8 cellular contexts compared by ENCODE assay signal in the genomic region with DNA sequence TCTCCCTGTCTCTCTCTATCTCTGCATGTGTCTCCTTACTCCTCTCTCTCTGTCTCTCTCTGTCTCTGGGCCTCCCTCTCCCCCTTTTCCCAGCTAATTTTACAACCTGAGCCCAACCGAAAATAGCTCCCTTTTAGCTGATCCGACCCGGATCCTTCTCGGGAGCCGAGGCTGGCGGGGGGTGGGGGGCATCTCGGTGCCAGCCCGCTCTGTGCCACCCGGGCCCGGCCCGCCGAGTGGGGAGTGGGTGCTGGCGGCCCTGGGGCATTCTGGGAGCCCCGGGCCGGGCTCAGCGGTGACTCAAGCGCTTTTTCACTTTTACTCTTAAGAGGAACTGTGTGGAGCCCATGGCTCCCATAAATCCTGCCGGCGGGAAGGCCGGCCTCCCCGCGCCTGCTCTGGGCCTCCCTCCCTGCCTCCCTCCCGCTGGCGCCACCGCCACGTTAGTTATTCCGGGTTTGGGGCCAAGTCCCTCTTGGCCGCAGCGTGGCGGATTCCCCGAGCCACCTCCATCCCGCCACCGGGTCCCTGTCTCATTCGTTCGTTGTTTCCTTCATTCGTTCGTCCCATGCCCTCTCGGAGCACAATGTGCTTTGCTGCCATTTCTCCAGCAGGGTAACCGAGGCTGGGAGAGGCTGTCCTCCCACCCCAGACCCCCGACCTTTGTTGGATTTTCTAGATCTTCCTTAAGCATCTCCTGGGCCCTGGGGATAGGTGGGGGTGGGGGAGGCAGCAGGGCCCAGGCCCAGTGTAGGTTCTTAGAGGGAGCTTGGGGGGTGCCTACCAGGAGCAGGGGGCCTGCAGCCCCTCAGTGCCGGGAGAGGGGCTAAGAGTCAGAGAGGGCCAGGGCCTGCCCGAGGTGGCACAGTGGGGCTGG. TPM values are rescaled to one million over a fixed set of nuclear protein-coding genes. Genes with fewer than 3 reads are reported as not detected.
A peak's percentile ranks its signal among the peaks of the same experiment; 100 is the strongest.
DNase-seq lines count a peak whose midpoint lies in the region; ATAC-seq and TF ChIP-seq lines count a peak whose summit lies in the region.

No MANE protein-coding gene starts in this region.

- no peak for TF ChIP-seq EP300 in esophagus muscularis mucosa (IDR thresholded peaks at IDR 0.05)

- H3K9me3 Mint-ChIP-seq in natural killer cell treated with Interleukin-12 subunit alpha and Interleukin-12 subunit beta and Interleukin-15 and Interleukin-18, amount 100 ng/mL, for 72 hours: no peaks in the 10 kb centered on the region

- peak; percentile 60 for TF ChIP-seq POLR2A in esophagus muscularis mucosa (IDR thresholded peaks at IDR 0.05; ENCODE audit: low read depth)

- TF ChIP-seq CTCF in GM12865 (IDR thresholded peaks at IDR 0.05; ENCODE audit: insufficient read depth, low read depth, low read length, missing control alignments) (no peak), PC-3 (conservative IDR thresholded peaks at IDR 0.05; ENCODE audit: low read depth, low read length) (no peak), esophagus muscularis mucosa (IDR thresholded peaks at IDR 0.05) (peak in 1 of 3 experiments; percentile 14)

- peaks cover 37 to 40% of the 10 kb centered on the region in 2 donors for H3K4me1 Mint-ChIP-seq in natural killer cell treated with Interleukin-12 subunit alpha and Interleukin-12 subunit beta and Interleukin-15 and Interleukin-18, amount 100 ng/mL, for 72 hours (ENCODE audit: low read depth in 2 of 2)

- CTCF ChIA-PET in PC-3 (lab: Charles Lee): no interaction called here

- ATAC-seq in PC-3 (peak; percentile 59), GM21515 (IDR thresholded peaks at IDR 0.05; ENCODE audit: unreplicated experiment) (no peak), GM18907 (IDR thresholded peaks at IDR 0.05; ENCODE audit: unreplicated experiment) (no peak)
- ATAC-seq in natural killer cell treated with Interleukin-12 subunit alpha and Interleukin-12 subunit beta and Interleukin-15 and Interleukin-18, amount 100 ng/mL, for 72 hours: peak in 1 of 2 donors; percentile 34

- BruUV-seq in PC-3 (replicated peaks; lab: Mats Ljungman, UMichigan): no TSS peak

- intact Hi-C loops in PC-3 (cut with micrococcal nuclease) (no loop called here), esophagus muscularis mucosa (cut with DNase I) (loop anchor here (5.0 to 10.0 kb wide), 2 partner anchors 33 to 55 kb away; no protein-coding TSS in a partner anchor)

- H3K27me3 Mint-ChIP-seq in natural killer cell treated with Interleukin-12 subunit alpha and Interleukin-12 subunit beta and Interleukin-15 and Interleukin-18, amount 100 ng/mL, for 72 hours: peaks cover 9 to 13% of the 10 kb centered on the region in 2 donors

- peak overlapping the region; percentile 95 for H3K9ac ChIP-seq in PC-3 (ENCODE audit: low read length)

- peak overlapping the region; percentile 86 for H3K4me2 ChIP-seq in PC-3 (ENCODE audit: low read length)

- DNase-seq in GM12865 (ENCODE audit: low read depth) (peak; percentile 61), PC-3 (peak; percentile 59), esophagus muscularis mucosa (ENCODE audit: extremely low spot score) (no peak), activated gamma-delta T cell (lab: John Stamatoyannopoulos, UW) (no peak), NK-92 (lab: John Stamatoyannopoulos, UW; ENCODE audit: unreplicated experiment) (no peak)
- no peak for DNase-seq in natural killer cell treated with Interleukin-12 subunit alpha and Interleukin-12 subunit beta and Interleukin-15 and Interleukin-18, amount 100 ng/mL, for 72 hours (ENCODE audit: low spot score)

- H3K36me3 ChIP-seq in PC-3 (ENCODE audit: low read depth, low read length) (no peaks in the 10 kb centered on the region), esophagus muscularis mucosa (peaks cover 0 to 6% (median 0%) of the 10 kb centered on the region in 4 donors)

- POLR2A ChIA-PET in PC-3 (lab: Charles Lee; ENCODE audit: unreplicated experiment): no interaction called here

- H3K9me2 ChIP-seq in PC-3 (replicated peaks; ENCODE audit: low read length): no peaks in the 10 kb centered on the region

- peaks cover 22% of the 10 kb centered on the region for H3K4me1 ChIP-seq in PC-3 (ENCODE audit: insufficient read depth, low read length)
- peaks cover 43 to 85% (median 73%) of the 10 kb centered on the region in 4 donors for H3K4me1 ChIP-seq in esophagus muscularis mucosa

- peak overlapping the region; percentile 78 for H3K4me3 Mint-ChIP-seq in natural killer cell treated with Interleukin-12 subunit alpha and Interleukin-12 subunit beta and Interleukin-15 and Interleukin-18, amount 100 ng/mL, for 72 hours

- H3K79me2 ChIP-seq in PC-3 (ENCODE audit: low read length): peaks cover 88% of the 10 kb centered on the region

- peak overlapping the region; percentile 1 to 13 for H3K27ac Mint-ChIP-seq in natural killer cell treated with Interleukin-12 subunit alpha and Interleukin-12 subunit beta and Interleukin-15 and Interleukin-18, amount 100 ng/mL, for 72 hours

- peak overlapping the region; percentile 66 for H2AFZ ChIP-seq in PC-3 (ENCODE audit: low read length)

- no peaks in the 10 kb centered on the region for H3F3A ChIP-seq in PC-3 (ENCODE audit: low read length, unreplicated experiment)

- no peaks in the 10 kb centered on the region for H3K36me3 Mint-ChIP-seq in natural killer cell treated with Interleukin-12 subunit alpha and Interleukin-12 subunit beta and Interleukin-15 and Interleukin-18, amount 100 ng/mL, for 72 hours

- peak overlapping the region; percentile 97 for H3K4me3 ChIP-seq in GM12865 (ENCODE audit: low read depth, low read length)
- H3K4me3 ChIP-seq in PC-3 (ENCODE audit: low read length): peak overlapping the region; percentile 90
- H3K4me3 ChIP-seq in esophagus muscularis mucosa: peak overlapping the region; percentile 64 to 99 (median 89)

- peaks cover 5% of the 10 kb centered on the region; the same call in 1 of the 2 replicates for H4K20me1 ChIP-seq in PC-3 (ENCODE audit: low read length)

- WGBS in esophagus muscularis mucosa: 18% methylated on average over 29 of the region's 42 CpGs

- H3K27ac ChIP-seq in PC-3 (ENCODE audit: low read length): peak overlapping the region; percentile 45
- peak overlapping the region; percentile 98 to 100 (median 100) for H3K27ac ChIP-seq in esophagus muscularis mucosa (replicated peaks in 1 of 4)

- H3K9me3 ChIP-seq in PC-3 (ENCODE audit: low read length) (no peaks in the 10 kb centered on the region), esophagus muscularis mucosa (no peaks in the 10 kb centered on the region)

- H3K27me3 ChIP-seq in PC-3 (ENCODE audit: low read length): no peaks in the 10 kb centered on the region
- no peaks in the 10 kb centered on the region for H3K27me3 ChIP-seq in esophagus muscularis mucosa

RNA-seq across cellular contexts. Expression of a gene that starts 3.2 kb away (rescaled TPM):
- total RNA-seq in PC-3 (2014; rRNA removed) (31.7 and 49.6 TPM in 2 replicates), esophagus muscularis mucosa (100 to 1,000 TPM; 165 to 297 (median 211) TPM)
- total RNA-seq in natural killer cell treated with Interleukin-12 subunit alpha and Interleukin-12 subunit beta and Interleukin-15 and Interleukin-18, amount 100 ng/mL, for 72 hours: 10 to 100 TPM; 21.4 to 41.7 TPM

Comparison
In these comparisons a context has a peak if more than half of its experiments do, and no peak if none do; other contexts are left out.
1. DNase-seq: peak in GM12865 (single experiment) and PC-3 (single experiment); none in esophagus muscularis mucosa (single experiment), natural killer cell treated with Interleukin-12 subunit alpha and Interleukin-12 subunit beta and Interleukin-15 and Interleukin-18, amount 100 ng/mL, for 72 hours (single experiment), activated gamma-delta T cell (single experiment) and NK-92 (single experiment).
2. Peak in every context shown above with its lines, with median percentiles within 50 percentile points of each other: H3K4me3 ChIP-seq.